Comparison of ENCODE assay signal across 10 cellular contexts in the genomic region with DNA sequence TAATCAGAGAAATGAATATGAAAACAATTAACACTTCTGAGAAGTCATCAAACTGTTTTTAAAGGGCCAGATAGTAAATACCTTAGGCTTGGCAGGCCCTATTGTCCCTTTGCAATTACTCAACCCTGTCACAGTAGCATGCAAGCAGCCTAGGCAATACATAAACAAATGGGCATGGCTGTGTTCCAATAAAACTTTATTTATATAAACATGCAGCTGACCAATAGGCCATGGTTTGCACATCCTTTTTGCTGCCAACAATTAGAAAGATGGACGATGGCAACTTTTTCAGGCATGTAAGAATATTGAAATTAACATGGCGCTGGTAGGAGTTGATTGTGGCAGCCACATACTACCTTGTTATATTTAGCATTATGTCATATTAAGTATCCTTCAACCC.
"Had no signal": no experiment of that assay in that cellular context is flagged by ENCODE, and none has a peak within 500 bp of the region (broad histone marks: within the 10 kb centered on the region; RNA-seq: fewer than 3 reads in every experiment).

No MANE protein-coding gene starts in this region.

- H3K4me2 ChIP-seq: GM23338, KMS-11 had no signal

- H2AFZ ChIP-seq: GM23338 had no signal

- H3K27ac ChIP-seq: KMS-11 had no signal

- FAIRE-seq: H1, HTR-8/SVneo had no signal

- H3K36me3 ChIP-seq: HAP-1 had no signal

- DNase-seq: H7, HFFc6, IMR-90, KBM-7 had no signal

- H3K9ac ChIP-seq: KMS-11 had no signal

- H3K9me3 ChIP-seq: HAP-1 had no signal

- ATAC-seq: GM23338, HCT116 had no signal

- H3K4me1 ChIP-seq: HAP-1 had no signal

- H3K4me3 ChIP-seq: GM23338, HAP-1 had no signal
